Comparison of ENCODE assay signal across 28 cellular contexts in genomic region chr10:132276179-132276675, GRCh38.
"Had no signal": no experiment of that assay in that cellular context is flagged by ENCODE, and none has a peak within 500 bp of the region (broad histone marks: within the 10 kb centered on the region; RNA-seq: fewer than 3 reads in every experiment).

No MANE protein-coding gene starts in this region.

- H3K36me3 ChIP-seq: gastrocnemius medialis, neutrophil, tibial artery had no signal

- H3K27me3 ChIP-seq: dorsolateral prefrontal cortex, hepatocyte, neutrophil, testis had no signal

- FAIRE-seq: colon, islet of Langerhans had no signal

- H3K27ac ChIP-seq: epithelial cell of prostate, gastrocnemius medialis, hepatocyte, neutrophil, parathyroid adenoma, testis, tibial artery had no signal

- H3K4me1 Mint-ChIP-seq: endodermal cell had no signal

- H3K4me3 Mint-ChIP-seq: endodermal cell; natural killer cell; stimulated activated memory B cell treated with anti-CD40 and anti-IgM and Interleukin-4, amounts not matched to agents 10 μg/mL and 1 μg/mL and 100 μg/mL, for 72 hours; type B pancreatic cell had no signal

- H3K9me3 ChIP-seq: gastrocnemius medialis, neutrophil, testis, tibial artery had no signal

- H3K4me3 ChIP-seq: dorsolateral prefrontal cortex, gastrocnemius medialis, hepatocyte, testis, tibial artery had no signal

- ATAC-seq: esophagus mucosa; gastrocnemius medialis; left colon; natural killer cell; sciatic nerve; stimulated activated memory B cell treated with anti-CD40 and anti-IgM and Interleukin-4, amounts not matched to agents 10 μg/mL and 1 μg/mL and 100 μg/mL, for 72 hours; stimulated activated naive CD8-positive, alpha-beta T cell treated with anti-CD3 and anti-CD28 coated beads, Interleukin-15, Interleukin-2, amounts not matched to agents 100 U/mL and 50 U/mL, for 24 hours had no signal

- H3K9me3 Mint-ChIP-seq: endodermal cell, natural killer cell, type B pancreatic cell had no signal

- H3K9ac ChIP-seq: parathyroid adenoma had no signal

- H3K4me1 ChIP-seq: gastrocnemius medialis, parathyroid adenoma, testis, tibial artery had no signal

- H3K79me2 ChIP-seq: hepatocyte had no signal

- H3K27ac Mint-ChIP-seq: endodermal cell; natural killer cell; progenitor cell of endocrine pancreas; stimulated activated memory B cell treated with anti-CD40 and anti-IgM and Interleukin-4, amounts not matched to agents 10 μg/mL and 1 μg/mL and 100 μg/mL, for 72 hours; type B pancreatic cell had no signal

- H3K36me3 Mint-ChIP-seq: natural killer cell; stimulated activated memory B cell treated with anti-CD40 and anti-IgM and Interleukin-4, amounts not matched to agents 10 μg/mL and 1 μg/mL and 100 μg/mL, for 72 hours; type B pancreatic cell had no signal

- H3K4me2 ChIP-seq: hepatocyte had no signal

- DNase-seq: cerebellar nuclear complex; effector CD4-positive, alpha-beta T cell; endodermal cell; foreskin fibroblast; gastrocnemius medialis; head of caudate nucleus; kidney glomerular epithelial cell; left colon; mesendoderm; midbrain; natural killer cell; stimulated activated CD4-positive, alpha-beta T cell treated with anti-CD3 and anti-CD28 coated beads, Interleukin-4, amount 100 ng/mL, for 4 hours; stimulated activated naive CD8-positive, alpha-beta T cell treated with anti-CD3 and anti-CD28 coated beads, Interleukin-15, Interleukin-2, amounts not matched to agents 100 U/mL and 50 U/mL, for 24 hours; substantia nigra; testis; tibial artery had no signal

- H2AFZ ChIP-seq: hepatocyte, parathyroid adenoma had no signal
